In the genomic region with DNA sequence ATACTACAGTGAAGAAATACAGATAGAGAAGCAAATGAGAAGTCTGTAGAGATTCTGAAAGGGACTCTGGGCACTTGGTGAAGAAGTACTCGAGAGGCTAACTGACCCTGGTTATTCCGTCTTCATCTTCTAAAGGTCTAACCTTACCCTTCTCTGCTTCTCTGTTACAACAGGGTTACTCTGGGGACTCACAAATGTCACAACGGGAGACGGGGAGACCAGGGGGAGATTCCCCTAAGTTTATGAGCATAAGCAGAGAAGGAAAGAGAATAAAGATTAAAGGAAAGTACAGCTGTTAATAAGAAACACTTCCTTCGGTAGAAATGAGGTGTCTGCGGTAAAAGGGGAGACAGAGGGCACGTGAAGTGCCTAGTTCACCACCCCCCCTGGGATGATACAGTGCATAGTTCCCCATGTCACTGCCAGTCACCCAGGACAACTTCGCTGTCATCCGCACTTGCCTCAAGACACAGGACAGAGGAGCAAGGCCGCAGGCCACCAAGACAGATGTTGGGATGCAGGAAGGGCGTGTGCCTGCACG, we compare ENCODE assay signal across 2 cellular contexts.
TF ChIP-seq lines count a peak whose summit lies in the region.

No MANE protein-coding gene starts in this region.

TF ChIP-seq in HEK293, 187 proteins besides CTCF, POLR2A, EP300 and RAD21:
- TF ChIP-seq, protein P1, sequence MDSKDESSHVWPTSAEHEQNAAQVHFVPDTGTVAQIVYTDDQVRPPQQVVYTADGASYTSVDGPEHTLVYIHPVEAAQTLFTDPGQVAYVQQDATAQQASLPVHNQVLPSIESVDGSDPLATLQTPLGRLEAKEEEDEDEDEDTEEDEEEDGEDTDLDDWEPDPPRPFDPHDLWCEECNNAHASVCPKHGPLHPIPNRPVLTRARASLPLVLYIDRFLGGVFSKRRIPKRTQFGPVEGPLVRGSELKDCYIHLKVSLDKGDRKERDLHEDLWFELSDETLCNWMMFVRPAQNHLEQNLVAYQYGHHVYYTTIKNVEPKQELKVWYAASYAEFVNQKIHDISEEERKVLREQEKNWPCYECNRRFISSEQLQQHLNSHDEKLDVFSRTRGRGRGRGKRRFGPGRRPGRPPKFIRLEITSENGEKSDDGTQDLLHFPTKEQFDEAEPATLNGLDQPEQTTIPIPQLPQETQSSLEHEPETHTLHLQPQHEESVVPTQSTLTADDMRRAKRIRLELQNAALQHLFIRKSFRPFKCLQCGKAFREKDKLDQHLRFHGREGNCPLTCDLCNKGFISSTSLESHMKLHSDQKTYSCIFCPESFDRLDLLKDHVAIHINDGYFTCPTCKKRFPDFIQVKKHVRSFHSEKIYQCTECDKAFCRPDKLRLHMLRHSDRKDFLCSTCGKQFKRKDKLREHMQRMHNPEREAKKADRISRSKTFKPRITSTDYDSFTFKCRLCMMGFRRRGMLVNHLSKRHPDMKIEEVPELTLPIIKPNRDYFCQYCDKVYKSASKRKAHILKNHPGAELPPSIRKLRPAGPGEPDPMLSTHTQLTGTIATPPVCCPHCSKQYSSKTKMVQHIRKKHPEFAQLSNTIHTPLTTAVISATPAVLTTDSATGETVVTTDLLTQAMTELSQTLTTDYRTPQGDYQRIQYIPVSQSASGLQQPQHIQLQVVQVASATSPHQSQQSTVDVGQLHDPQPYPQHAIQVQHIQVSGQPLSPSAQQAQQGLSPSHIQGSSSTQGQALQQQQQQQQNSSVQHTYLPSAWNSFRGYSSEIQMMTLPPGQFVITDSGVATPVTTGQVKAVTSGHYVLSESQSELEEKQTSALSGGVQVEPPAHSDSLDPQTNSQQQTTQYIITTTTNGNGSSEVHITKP (tag by site-specific recombination; IDR thresholded peaks at IDR 0.05) = peak; percentile 62
- TF ChIP-seq ZNF433 (tag by site-specific recombination; IDR thresholded peaks at IDR 0.05; ENCODE audit: low read depth) = no peak

TF ChIP-seq in K562, 482 proteins besides CTCF, POLR2A, EP300 and RAD21 (continued from another document):
- TF ChIP-seq, protein P2, sequence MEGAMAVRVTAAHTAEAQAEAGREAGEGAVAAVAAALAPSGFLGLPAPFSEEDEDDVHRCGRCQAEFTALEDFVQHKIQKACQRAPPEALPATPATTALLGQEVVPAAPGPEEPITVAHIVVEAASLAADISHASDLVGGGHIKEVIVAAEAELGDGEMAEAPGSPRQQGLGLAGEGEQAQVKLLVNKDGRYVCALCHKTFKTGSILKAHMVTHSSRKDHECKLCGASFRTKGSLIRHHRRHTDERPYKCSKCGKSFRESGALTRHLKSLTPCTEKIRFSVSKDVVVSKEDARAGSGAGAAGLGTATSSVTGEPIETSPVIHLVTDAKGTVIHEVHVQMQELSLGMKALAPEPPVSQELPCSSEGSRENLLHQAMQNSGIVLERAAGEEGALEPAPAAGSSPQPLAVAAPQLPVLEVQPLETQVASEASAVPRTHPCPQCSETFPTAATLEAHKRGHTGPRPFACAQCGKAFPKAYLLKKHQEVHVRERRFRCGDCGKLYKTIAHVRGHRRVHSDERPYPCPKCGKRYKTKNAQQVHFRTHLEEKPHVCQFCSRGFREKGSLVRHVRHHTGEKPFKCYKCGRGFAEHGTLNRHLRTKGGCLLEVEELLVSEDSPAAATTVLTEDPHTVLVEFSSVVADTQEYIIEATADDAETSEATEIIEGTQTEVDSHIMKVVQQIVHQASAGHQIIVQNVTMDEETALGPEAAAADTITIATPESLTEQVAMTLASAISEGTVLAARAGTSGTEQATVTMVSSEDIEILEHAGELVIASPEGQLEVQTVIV (CRISPR knock-in tag; IDR thresholded peaks at IDR 0.05; ENCODE audit: borderline replicate concordance) = no peak
- TF ChIP-seq, protein P1 (IDR thresholded peaks at IDR 0.05; ENCODE audit: partially characterized antibody) = peak; percentile 58
- TF ChIP-seq SMAD4 (CRISPR knock-in tag; conservative IDR thresholded peaks at IDR 0.05) = no peak
- TF ChIP-seq EGR1 (conservative IDR thresholded peaks at IDR 0.05) = no peak
- TF ChIP-seq ZEB2 (IDR thresholded peaks at IDR 0.05) = no peak
- no peak for TF ChIP-seq RNF2 (IDR thresholded peaks at IDR 0.05)
- TF ChIP-seq, protein P3, sequence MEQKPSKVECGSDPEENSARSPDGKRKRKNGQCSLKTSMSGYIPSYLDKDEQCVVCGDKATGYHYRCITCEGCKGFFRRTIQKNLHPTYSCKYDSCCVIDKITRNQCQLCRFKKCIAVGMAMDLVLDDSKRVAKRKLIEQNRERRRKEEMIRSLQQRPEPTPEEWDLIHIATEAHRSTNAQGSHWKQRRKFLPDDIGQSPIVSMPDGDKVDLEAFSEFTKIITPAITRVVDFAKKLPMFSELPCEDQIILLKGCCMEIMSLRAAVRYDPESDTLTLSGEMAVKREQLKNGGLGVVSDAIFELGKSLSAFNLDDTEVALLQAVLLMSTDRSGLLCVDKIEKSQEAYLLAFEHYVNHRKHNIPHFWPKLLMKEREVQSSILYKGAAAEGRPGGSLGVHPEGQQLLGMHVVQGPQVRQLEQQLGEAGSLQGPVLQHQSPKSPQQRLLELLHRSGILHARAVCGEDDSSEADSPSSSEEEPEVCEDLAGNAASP (IDR thresholded peaks at IDR 0.05) = no peak
TF ChIP-seq in K562: peak in this region for 1.
